ENCODE assay signal across 23 cellular contexts in genomic region chr12:42846782-42847181, GRCh38.
DNase-seq lines count a peak whose midpoint lies in the region; ATAC-seq and TF ChIP-seq lines count a peak whose summit lies in the region.
"Had no signal": no experiment of that assay in that cellular context is flagged by ENCODE, and none has a peak within 500 bp of the region (broad histone marks: within the 10 kb centered on the region; RNA-seq: fewer than 3 reads in every experiment).

No MANE protein-coding gene starts in this region.

- 17 to 37% methylated on average over 1 of the region's 1 CpG for WGBS in GM23248 (ENCODE audit: low coverage in 1 of 2, low lambda C conversion rate in 2 of 2, missing lambda C conversion rate in 2 of 2), 2 experiments
- no CpG with 5 or more reads among the region's 1 CpG for WGBS in trophoblast cell (ENCODE audit: extremely low coverage, insufficient coverage, insufficient read length)

- no peak for ATAC-seq in HG03378 (IDR thresholded peaks at IDR 0.05; ENCODE audit: unreplicated experiment)
- ATAC-seq in Right ventricle myocardium inferior = no peak

- H3K27ac ChIP-seq in GM23248 (no peak overlapping the region), trophoblast cell (ENCODE audit: low read depth, low read length) (no peak overlapping the region)
- H3K27ac ChIP-seq: parathyroid adenoma, right atrium auricular region, SJSA1 had no signal

- no peaks in the 10 kb centered on the region for H3K9me3 ChIP-seq in GM23248 (ENCODE audit: low read depth)
- no peaks in the 10 kb centered on the region for H3K9me3 ChIP-seq in adipocyte (ENCODE audit: control insufficient read depth, low read length)
- H3K9me3 ChIP-seq in trophoblast cell (ENCODE audit: insufficient read depth, low read depth, low read length) = no peaks in the 10 kb centered on the region
- H3K9me3 ChIP-seq: right atrium auricular region, SJSA1 had no signal

- H3K4me3 ChIP-seq in GM23248 (no peak overlapping the region), adipocyte (ENCODE audit: low read length) (no peak overlapping the region), fibroblast of villous mesenchyme (ENCODE audit: low read depth, low read length) (no peak overlapping the region), trophoblast cell (ENCODE audit: low read depth, low read length) (no peak overlapping the region)
- H3K4me3 ChIP-seq: right atrium auricular region, SJSA1 had no signal

- no peak overlapping the region for H2BK5ac ChIP-seq in trophoblast cell (ENCODE audit: low read depth, low read length, poor library complexity)

- H3F3A ChIP-seq in GM23248 (ENCODE audit: insufficient read depth) = no peaks in the 10 kb centered on the region

- H4K12ac ChIP-seq in trophoblast cell (ENCODE audit: low read depth, low read length) = no peak overlapping the region

- H3K79me1 ChIP-seq in trophoblast cell (ENCODE audit: low read length) = no peaks in the 10 kb centered on the region

- H3K27me3 ChIP-seq in GM23248 (replicated peaks; ENCODE audit: insufficient read depth) (no peaks in the 10 kb centered on the region), adipocyte (replicated peaks; ENCODE audit: control insufficient read depth, insufficient read depth, low read length) (no peaks in the 10 kb centered on the region), trophoblast cell (ENCODE audit: insufficient read depth, low read length) (no peaks in the 10 kb centered on the region)
- H3K27me3 ChIP-seq: right atrium auricular region, SJSA1 had no signal

- H4K20me1 ChIP-seq in GM23248 (ENCODE audit: insufficient read depth) = no peaks in the 10 kb centered on the region

- no peak overlapping the region for H3K4ac ChIP-seq in trophoblast cell (ENCODE audit: low read depth, low read length)

- H3K4me3 Mint-ChIP-seq in activated CD4-positive, alpha-beta T cell treated with anti-CD3 and anti-CD28 coated beads, Interleukin-2, amount 10 ng/mL, durations not matched to agents 7 days and 5 days = no peak overlapping the region
- H3K4me3 Mint-ChIP-seq in activated CD4-positive, alpha-beta T cell treated with anti-CD3 and anti-CD28 coated beads, Interleukin-2, amount 10 ng/mL, durations not matched to agents 24 days and 14 days = no peak overlapping the region
- H3K4me3 Mint-ChIP-seq: CD4-positive, CD25-positive, alpha-beta regulatory T cell; central memory CD8-positive, alpha-beta T cell; nephron; stimulated activated naive CD8-positive, alpha-beta T cell treated with anti-CD3 and anti-CD28 coated beads, Interleukin-15, Interleukin-2, amounts not matched to agents 100 ng/mL and 50 ng/mL, for 24 hours had no signal

- no peak overlapping the region for H3K14ac ChIP-seq in trophoblast cell (ENCODE audit: low read length)

- H3K23ac ChIP-seq in trophoblast cell (ENCODE audit: low read length) = no peak overlapping the region

- H3K79me2 ChIP-seq in GM23248 (ENCODE audit: insufficient read depth) (no peaks in the 10 kb centered on the region), trophoblast cell (ENCODE audit: control insufficient read depth, insufficient read depth, low read length, poor library complexity) (no peaks in the 10 kb centered on the region)
- H3K79me2 ChIP-seq: parathyroid adenoma had no signal

- H3K36me3 ChIP-seq in GM23248 (ENCODE audit: low read depth) (no peaks in the 10 kb centered on the region), adipocyte (ENCODE audit: control insufficient read depth, insufficient read depth, low read length, severe bottlenecking) (no peaks in the 10 kb centered on the region), trophoblast cell (ENCODE audit: control insufficient read depth in 1 of 2, insufficient read depth in 2 of 2, low read length in 2 of 2) (no peaks in the 10 kb centered on the region)
- H3K36me3 ChIP-seq: right atrium auricular region, SJSA1 had no signal

- H3K27ac Mint-ChIP-seq in activated CD4-positive, alpha-beta T cell treated with anti-CD3 and anti-CD28 coated beads, Interleukin-2, amount 10 ng/mL, durations not matched to agents 7 days and 5 days = no peak overlapping the region
- H3K27ac Mint-ChIP-seq in activated CD4-positive, alpha-beta T cell treated with anti-CD3 and anti-CD28 coated beads, Interleukin-2, amount 10 ng/mL, durations not matched to agents 24 days and 14 days = no peak overlapping the region
- H3K27ac Mint-ChIP-seq: CD4-positive, CD25-positive, alpha-beta regulatory T cell; stimulated activated naive CD8-positive, alpha-beta T cell treated with anti-CD3 and anti-CD28 coated beads, Interleukin-15, Interleukin-2, amounts not matched to agents 100 ng/mL and 50 ng/mL, for 24 hours had no signal

- no peak overlapping the region for H3K9ac ChIP-seq in GM23248
- no peak overlapping the region for H3K9ac ChIP-seq in adipocyte (ENCODE audit: low read length)
- H3K9ac ChIP-seq in trophoblast cell (ENCODE audit: low read length) = no peak overlapping the region
- H3K9ac ChIP-seq: parathyroid adenoma had no signal

- DNase-seq in GM23248 = peak; percentile 64
- DNase-seq in adipocyte (ENCODE audit: low read depth) = peak; percentile 46
- peak; percentile 51 for DNase-seq in fibroblast of villous mesenchyme (ENCODE audit: low read depth)
- no peak for DNase-seq in trophoblast cell
- DNase-seq in activated CD4-positive, alpha-beta T cell treated with anti-CD3 and anti-CD28 coated beads, Interleukin-2, amount 10 ng/mL, durations not matched to agents 7 days and 5 days = no peak
- DNase-seq in activated CD4-positive, alpha-beta T cell treated with anti-CD3 and anti-CD28 coated beads, Interleukin-2, amount 10 ng/mL, durations not matched to agents 24 days and 14 days = no peak
- no peak for DNase-seq in Right ventricle myocardium inferior (ENCODE audit: missing footprints)
- DNase-seq: activated naive CD4-positive, alpha-beta T cell treated with anti-CD3 and anti-CD28 coated beads, Interleukin-2, amount 50 U/mL, for 16 hours; anterior cingulate cortex; CD4-positive, CD25-positive, alpha-beta regulatory T cell; EL; foreskin melanocyte; KBM-7; NCI-H1048; NCI-H1930; T-helper 1 cell had no signal

- intact Hi-C loops in activated CD4-positive, alpha-beta T cell treated with anti-CD3 and anti-CD28 coated beads, Interleukin-2, amount 10 ng/mL, durations not matched to agents 24 days and 14 days (cut with micrococcal nuclease) = no loop called here
- intact Hi-C loops in Right ventricle myocardium inferior (cut with DNase I) = no loop called here

- H2BK120ac ChIP-seq in trophoblast cell (ENCODE audit: insufficient read depth, low read length, poor library complexity) = no peak overlapping the region

- peak overlapping the region; percentile 29; the same call in 1 of the 2 replicates for H2AFZ ChIP-seq in GM23248
- no peak overlapping the region for H2AFZ ChIP-seq in trophoblast cell (ENCODE audit: insufficient read depth, low read length, poor library complexity)
- H2AFZ ChIP-seq: parathyroid adenoma had no signal

- H2BK12ac ChIP-seq in trophoblast cell (ENCODE audit: low read length) = peak overlapping the region; percentile 6

- H2AK5ac ChIP-seq in trophoblast cell (ENCODE audit: low read length) = no peak overlapping the region

- H3K4me1 ChIP-seq in GM23248 (ENCODE audit: insufficient read depth) (no peaks in the 10 kb centered on the region), adipocyte (ENCODE audit: control insufficient read depth, insufficient read depth, low read length) (peaks cover 6% of the 10 kb centered on the region), trophoblast cell (ENCODE audit: control insufficient read depth in 1 of 2, insufficient read depth in 2 of 2, low read length in 2 of 2) (peaks cover 3 to 5% of the 10 kb centered on the region in 2 experiments)
- H3K4me1 ChIP-seq: parathyroid adenoma, right atrium auricular region, SJSA1 had no signal

- H3K4me1 Mint-ChIP-seq in activated CD4-positive, alpha-beta T cell treated with anti-CD3 and anti-CD28 coated beads, Interleukin-2, amount 10 ng/mL, durations not matched to agents 7 days and 5 days = no peaks in the 10 kb centered on the region
- no peaks in the 10 kb centered on the region for H3K4me1 Mint-ChIP-seq in activated CD4-positive, alpha-beta T cell treated with anti-CD3 and anti-CD28 coated beads, Interleukin-2, amount 10 ng/mL, durations not matched to agents 24 days and 14 days
- H3K4me1 Mint-ChIP-seq: CD4-positive, CD25-positive, alpha-beta regulatory T cell; central memory CD8-positive, alpha-beta T cell; nephron had no signal

- no peak overlapping the region for H3K18ac ChIP-seq in trophoblast cell (ENCODE audit: low read length)

- no peaks in the 10 kb centered on the region for H3K9me3 Mint-ChIP-seq in activated CD4-positive, alpha-beta T cell treated with anti-CD3 and anti-CD28 coated beads, Interleukin-2, amount 10 ng/mL, durations not matched to agents 7 days and 5 days
- no peaks in the 10 kb centered on the region for H3K9me3 Mint-ChIP-seq in activated CD4-positive, alpha-beta T cell treated with anti-CD3 and anti-CD28 coated beads, Interleukin-2, amount 10 ng/mL, durations not matched to agents 24 days and 14 days

- in situ Hi-C loops in GM23248 (cut with MboI) = no loop called here

- POLR2A ChIA-PET in activated CD4-positive, alpha-beta T cell treated with anti-CD3 and anti-CD28 coated beads, Interleukin-2, amount 10 ng/mL, durations not matched to agents 7 days and 5 days (lab: Charles Lee) = no interaction called here

- H3K4me2 ChIP-seq in GM23248 (ENCODE audit: unreplicated experiment) (no peak overlapping the region), trophoblast cell (ENCODE audit: low read length) (no peak overlapping the region)

- H4K91ac ChIP-seq in trophoblast cell (ENCODE audit: low read depth, low read length) = no peak overlapping the region

- no peak overlapping the region for H4K8ac ChIP-seq in trophoblast cell (ENCODE audit: low read depth, low read length)

- CTCF ChIA-PET in activated CD4-positive, alpha-beta T cell treated with anti-CD3 and anti-CD28 coated beads, Interleukin-2, amount 10 ng/mL, durations not matched to agents 7 days and 5 days (lab: Charles Lee) = no interaction called here

- no peaks in the 10 kb centered on the region for H3K36me3 Mint-ChIP-seq in activated CD4-positive, alpha-beta T cell treated with anti-CD3 and anti-CD28 coated beads, Interleukin-2, amount 10 ng/mL, durations not matched to agents 7 days and 5 days (ENCODE audit: low read depth)
- H3K36me3 Mint-ChIP-seq in activated CD4-positive, alpha-beta T cell treated with anti-CD3 and anti-CD28 coated beads, Interleukin-2, amount 10 ng/mL, durations not matched to agents 24 days and 14 days (ENCODE audit: low read depth) = no peaks in the 10 kb centered on the region
- H3K36me3 Mint-ChIP-seq: CD4-positive, CD25-positive, alpha-beta regulatory T cell had no signal

- no peak for TF ChIP-seq CTCF in fibroblast of villous mesenchyme (IDR thresholded peaks at IDR 0.05; ENCODE audit: insufficient read depth, low read depth, low read length)

- H3K27me3 Mint-ChIP-seq in activated CD4-positive, alpha-beta T cell treated with anti-CD3 and anti-CD28 coated beads, Interleukin-2, amount 10 ng/mL, durations not matched to agents 7 days and 5 days = no peaks in the 10 kb centered on the region
- H3K27me3 Mint-ChIP-seq in activated CD4-positive, alpha-beta T cell treated with anti-CD3 and anti-CD28 coated beads, Interleukin-2, amount 10 ng/mL, durations not matched to agents 24 days and 14 days = no peaks in the 10 kb centered on the region
- H3K27me3 Mint-ChIP-seq: CD4-positive, CD25-positive, alpha-beta regulatory T cell; central memory CD8-positive, alpha-beta T cell; stimulated activated naive CD8-positive, alpha-beta T cell treated with anti-CD3 and anti-CD28 coated beads, Interleukin-15, Interleukin-2, amounts not matched to agents 100 ng/mL and 50 ng/mL, for 24 hours had no signal

- no peaks in the 10 kb centered on the region for H3K9me2 ChIP-seq in GM23248 (ENCODE audit: insufficient read depth)

Comparison
In these comparisons a context has a peak if more than half of its experiments do, and no peak if none do; other contexts are left out.
1. DNase-seq: peak in GM23248 (single experiment), adipocyte (single experiment) and fibroblast of villous mesenchyme (single experiment); none in trophoblast cell (0 of 2), activated CD4-positive, alpha-beta T cell treated with anti-CD3 and anti-CD28 coated beads, Interleukin-2, amount 10 ng/mL, durations not matched to agents 7 days and 5 days (single experiment), activated CD4-positive, alpha-beta T cell treated with anti-CD3 and anti-CD28 coated beads, Interleukin-2, amount 10 ng/mL, durations not matched to agents 24 days and 14 days (single experiment) and Right ventricle myocardium inferior (single experiment).